ENCODE assay signal across 15 cellular contexts in the genomic region with DNA sequence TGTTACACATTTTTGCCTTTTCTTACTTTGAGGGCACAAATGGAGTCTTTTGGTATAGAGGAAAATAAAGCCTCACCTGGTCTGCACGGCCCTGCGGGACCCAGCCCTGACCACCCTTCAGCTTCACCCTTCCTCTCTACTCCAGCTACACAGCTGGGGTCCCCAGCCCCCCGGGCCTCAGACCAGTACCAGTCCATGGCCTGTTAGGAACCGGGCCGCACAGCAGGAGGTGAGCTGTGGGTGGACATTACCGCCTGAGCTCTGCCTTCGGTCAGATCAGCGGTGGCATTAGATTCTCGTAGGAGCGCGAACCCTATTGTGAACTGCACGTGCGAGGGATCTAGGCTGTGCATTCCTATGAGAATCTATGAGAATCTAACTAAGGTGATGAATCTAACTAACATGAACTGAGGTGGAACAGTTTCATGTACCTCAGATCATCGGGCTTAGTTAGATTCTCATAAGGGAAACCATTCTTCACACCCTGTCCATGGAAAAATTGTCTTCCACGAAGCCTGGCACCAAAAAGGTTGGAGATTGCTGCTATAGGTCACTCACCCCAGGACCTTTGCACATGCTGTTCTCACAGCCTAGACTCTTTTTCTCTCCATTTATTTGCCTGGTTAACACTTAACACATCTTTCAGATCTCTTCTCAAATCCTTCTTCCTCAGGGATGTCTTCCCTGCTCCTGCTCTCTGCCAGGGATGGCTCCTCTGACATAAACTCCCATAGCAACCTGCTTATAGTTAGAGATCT. TPM values are rescaled to one million over a fixed set of nuclear protein-coding genes. Genes with fewer than 3 reads are reported as not detected.
DNase-seq lines count a peak whose midpoint lies in the region; ATAC-seq and TF ChIP-seq lines count a peak whose summit lies in the region.
"Had no signal": no experiment of that assay in that cellular context is flagged by ENCODE, and none has a peak within 500 bp of the region (broad histone marks: within the 10 kb centered on the region; RNA-seq: fewer than 3 reads in every experiment).

No MANE protein-coding gene starts in this region.

- ATAC-seq in aorta (ENCODE audit: low FRiP score), result no peak
- ATAC-seq in HG03135 (IDR thresholded peaks at IDR 0.05; ENCODE audit: unreplicated experiment), result no peak
- ATAC-seq in GM18907 (IDR thresholded peaks at IDR 0.05; ENCODE audit: unreplicated experiment), result no peak
- ATAC-seq: left lung had no signal

- H3K36me3 ChIP-seq in right atrium auricular region (no peaks in the 10 kb centered on the region), neutrophil (peaks cover 5% of the 10 kb centered on the region), aorta (ENCODE audit: control insufficient read depth in 1 of 2, insufficient read depth in 2 of 2, low read length in 1 of 2) (no peaks in the 10 kb centered on the region)
- H3K36me3 ChIP-seq: left lung, MG63 had no signal

- no peak for DNase-seq in right atrium auricular region (ENCODE audit: low spot score)
- no peak for DNase-seq in cardiac septum (ENCODE audit: low spot score)
- DNase-seq in coronary artery (ENCODE audit: low spot score), result no peak
- no peak for DNase-seq in aorta
- no peak for DNase-seq in DMS114 treated with DMSO at 0.1 percent for 48 hours (lab: John Stamatoyannopoulos, UW; ENCODE audit: unreplicated experiment)
- DNase-seq: foreskin fibroblast, HCEC 1CT, left lung, MG63, NCI-H510A, retina, SIG-M5 had no signal

- H3K4me3 ChIP-seq in right atrium auricular region (no peak overlapping the region), coronary artery (peak overlapping the region; percentile 27), neutrophil (ENCODE audit: low read depth in 1 of 2, low read length in 1 of 2) (no peak overlapping the region), aorta (ENCODE audit: low read length in 2 of 2) (no peak overlapping the region)
- H3K4me3 ChIP-seq: left lung, MG63 had no signal

- H3K27me3 ChIP-seq in right atrium auricular region, result no peaks in the 10 kb centered on the region
- H3K27me3 ChIP-seq in neutrophil, result no peaks in the 10 kb centered on the region
- no peaks in the 10 kb centered on the region for H3K27me3 ChIP-seq in aorta (ENCODE audit: control insufficient read depth in 1 of 2, insufficient read depth in 2 of 2, low read length in 1 of 2)
- H3K27me3 ChIP-seq: left lung, MG63 had no signal

- H3K27ac ChIP-seq in right atrium auricular region (peak overlapping the region; percentile 88 to 94), coronary artery (peak overlapping the region; percentile 98), neutrophil (peak overlapping the region; percentile 98), aorta (ENCODE audit: low read depth in 1 of 2, low read length in 2 of 2) (peak overlapping the region; percentile 91 to 94)

- WGBS in aorta, 2 donors, result 92 to 94% methylated on average over 15 of the region's 15 CpGs

- intact Hi-C loops in cardiac septum (cut with DNase I) (loop anchor here (10.0 kb wide), 1 partner anchor 543 kb away; the partner anchor contains the start of gene HP1BP3), aorta (cut with DNase I) (no loop called here)

- H3K9me3 ChIP-seq in right atrium auricular region (no peaks in the 10 kb centered on the region), neutrophil (no peaks in the 10 kb centered on the region), aorta (ENCODE audit: control insufficient read depth, low read length) (no peaks in the 10 kb centered on the region)
- H3K9me3 ChIP-seq: left lung, MG63 had no signal

- TF ChIP-seq CTCF in right atrium auricular region (IDR thresholded peaks at IDR 0.05) (no peak), coronary artery (IDR thresholded peaks at IDR 0.05) (no peak), neutrophil (IDR thresholded peaks at IDR 0.05) (no peak)

- peaks cover 5 to 67% of the 10 kb centered on the region in 2 donors for H3K4me1 ChIP-seq in right atrium auricular region
- H3K4me1 ChIP-seq in neutrophil (ENCODE audit: control insufficient read depth in 1 of 2, insufficient read depth in 1 of 2, low read depth in 1 of 2, low read length in 1 of 2), result peaks cover 85 to 88% of the 10 kb centered on the region in 2 experiments
- peaks cover 6 to 13% of the 10 kb centered on the region in 2 donors for H3K4me1 ChIP-seq in aorta (ENCODE audit: control insufficient read depth in 1 of 2, insufficient read depth in 2 of 2, low read length in 2 of 2)

RNA-seq across cellular contexts. Expression of gene ECE1, which starts 37.5 kb away (rescaled TPM):
- total RNA-seq in right atrium auricular region, result 100 to 1,000 TPM in 1 of 2 donors, 10 to 100 TPM in 1; 83.7 to 152 TPM
- 55.8 TPM for total RNA-seq in cardiac septum
- 100 to 1,000 TPM; 135 to 155 TPM for total RNA-seq in aorta
- 100 to 1,000 TPM in 1 of 2 donors, 10 to 100 TPM in 1; 12.1 to 112 TPM for polyA plus RNA-seq in aorta
